19 cellular contexts compared by ENCODE assay signal in genomic region chr17:67639555-67639954, GRCh38.
DNase-seq lines count a peak whose midpoint lies in the region; ATAC-seq and TF ChIP-seq lines count a peak whose summit lies in the region.
"Had no signal": no experiment of that assay in that cellular context is flagged by ENCODE, and none has a peak within 500 bp of the region (broad histone marks: within the 10 kb centered on the region; RNA-seq: fewer than 3 reads in every experiment).

No MANE protein-coding gene starts in this region.

- TF ChIP-seq CTCF in GM23338 (conservative IDR thresholded peaks at IDR 0.05; ENCODE audit: low read depth in 2 of 2) (no peak), glutamatergic neuron (IDR thresholded peaks at IDR 0.05; ENCODE audit: partially characterized antibody, unreplicated experiment) (no peak), progenitor cell of endocrine pancreas (IDR thresholded peaks at IDR 0.05; ENCODE audit: unreplicated experiment) (no peak), osteocyte (IDR thresholded peaks at IDR 0.05) (no peak), foreskin keratinocyte (conservative IDR thresholded peaks at IDR 0.05) (no peak)

- no peaks in the 10 kb centered on the region for H3K27me3 ChIP-seq in GM23338 (ENCODE audit: insufficient read depth)
- no peaks in the 10 kb centered on the region for H3K27me3 ChIP-seq in H7 (ENCODE audit: control insufficient read depth, insufficient read depth, low read length)
- H3K27me3 ChIP-seq in foreskin keratinocyte = no peaks in the 10 kb centered on the region
- H3K27me3 ChIP-seq: BLaER1, spleen had no signal

- H3K4me3 Mint-ChIP-seq in GM23338 (no peak overlapping the region), glutamatergic neuron (ENCODE audit: unreplicated experiment) (peak overlapping the region; percentile 36), progenitor cell of endocrine pancreas (ENCODE audit: low read depth) (no peak overlapping the region), osteocyte (ENCODE audit: unreplicated experiment) (no peak overlapping the region)
- H3K4me3 Mint-ChIP-seq: activated CD4-positive, alpha-beta memory T cell treated with anti-CD3 and anti-CD28 coated beads, Interleukin-2, amount 10 ng/mL, durations not matched to agents 7 days and 5 days; activated T-helper 17 cell treated with anti-CD3 and anti-CD28 coated beads, Interleukin-2, amount 50 U/mL, for 72 hours; memory B cell had no signal

- H3K27ac Mint-ChIP-seq in GM23338 (no peak overlapping the region), glutamatergic neuron (ENCODE audit: unreplicated experiment) (peak overlapping the region; percentile 91), progenitor cell of endocrine pancreas (peak overlapping the region; percentile 63), osteocyte (ENCODE audit: unreplicated experiment) (no peak overlapping the region)
- H3K27ac Mint-ChIP-seq: activated CD4-positive, alpha-beta memory T cell treated with anti-CD3 and anti-CD28 coated beads, Interleukin-2, amount 10 ng/mL, durations not matched to agents 7 days and 5 days; activated T-helper 17 cell treated with anti-CD3 and anti-CD28 coated beads, Interleukin-2, amount 50 U/mL, for 72 hours; memory B cell had no signal

- no peaks in the 10 kb centered on the region for H3K9me2 ChIP-seq in GM23338 (ENCODE audit: insufficient read depth)
- H3K9me2 ChIP-seq: SK-N-SH had no signal

- H3K27me3 Mint-ChIP-seq in GM23338 (ENCODE audit: insufficient read depth, low read depth, poor library complexity) (peaks cover 5% of the 10 kb centered on the region), glutamatergic neuron (ENCODE audit: unreplicated experiment) (peaks cover 2% of the 10 kb centered on the region), progenitor cell of endocrine pancreas (no peaks in the 10 kb centered on the region), osteocyte (ENCODE audit: unreplicated experiment) (no peaks in the 10 kb centered on the region)
- H3K27me3 Mint-ChIP-seq: activated CD4-positive, alpha-beta memory T cell treated with anti-CD3 and anti-CD28 coated beads, Interleukin-2, amount 10 ng/mL, durations not matched to agents 7 days and 5 days; activated T-helper 17 cell treated with anti-CD3 and anti-CD28 coated beads, Interleukin-2, amount 50 U/mL, for 72 hours; memory B cell had no signal

- peaks cover 4% of the 10 kb centered on the region; the same call in 1 of the 2 replicates for H4K20me1 ChIP-seq in GM23338 (replicated peaks; ENCODE audit: insufficient read depth)
- H4K20me1 ChIP-seq: BLaER1 had no signal

- H3K79me2 ChIP-seq in GM23338 (replicated peaks; ENCODE audit: insufficient read depth) = no peaks in the 10 kb centered on the region

- H3K27ac ChIP-seq in GM23338 (ENCODE audit: low read depth) (peak overlapping the region; percentile 42; the same call in 1 of the 2 replicates), foreskin keratinocyte (no peak overlapping the region)
- H3K27ac ChIP-seq: BLaER1, spleen had no signal

- ATAC-seq in GM23338 (no peak), GM18511 (IDR thresholded peaks at IDR 0.05; ENCODE audit: unreplicated experiment) (no peak), foreskin keratinocyte (no peak)
- ATAC-seq: activated T-helper 17 cell treated with anti-CD3 and anti-CD28 coated beads, Interleukin-2, amount 50 U/mL, for 72 hours; stimulated activated naive CD8-positive, alpha-beta T cell treated with anti-CD3 and anti-CD28 coated beads, Interleukin-15, Interleukin-2, amounts not matched to agents 100 U/mL and 50 U/mL, for 24 hours had no signal

- H3K36me3 Mint-ChIP-seq in GM23338 (ENCODE audit: low read depth) (peaks cover 3% of the 10 kb centered on the region; the same call in 2 of the 3 replicates), glutamatergic neuron (ENCODE audit: unreplicated experiment) (no peaks in the 10 kb centered on the region), progenitor cell of endocrine pancreas (ENCODE audit: insufficient read depth) (peaks cover 15% of the 10 kb centered on the region), osteocyte (ENCODE audit: unreplicated experiment) (peaks cover 3% of the 10 kb centered on the region)

- H3K9me3 Mint-ChIP-seq in GM23338 (no peaks in the 10 kb centered on the region), glutamatergic neuron (ENCODE audit: unreplicated experiment) (peaks cover 1% of the 10 kb centered on the region), progenitor cell of endocrine pancreas (ENCODE audit: low read depth) (no peaks in the 10 kb centered on the region), osteocyte (ENCODE audit: unreplicated experiment) (no peaks in the 10 kb centered on the region)
- H3K9me3 Mint-ChIP-seq: activated CD4-positive, alpha-beta memory T cell treated with anti-CD3 and anti-CD28 coated beads, Interleukin-2, amount 10 ng/mL, durations not matched to agents 7 days and 5 days; activated T-helper 17 cell treated with anti-CD3 and anti-CD28 coated beads, Interleukin-2, amount 50 U/mL, for 72 hours; memory B cell had no signal

- DNase-seq in GM23338 (ENCODE audit: low spot score) = no peak
- peak; percentile 55 for DNase-seq in NCI-H69 (lab: John Stamatoyannopoulos, UW)
- DNase-seq in glutamatergic neuron = no peak
- no peak for DNase-seq in progenitor cell of endocrine pancreas (ENCODE audit: low spot score, unreplicated experiment)
- DNase-seq in H7 = no peak
- DNase-seq in osteocyte (ENCODE audit: extremely low spot score, unreplicated experiment) = no peak
- no peak for DNase-seq in foreskin keratinocyte
- DNase-seq: activated CD4-positive, alpha-beta memory T cell treated with anti-CD3 and anti-CD28 coated beads, Interleukin-2, amount 10 ng/mL, durations not matched to agents 7 days and 5 days; anterior cingulate cortex; cortex of kidney; DMS79; nucleus accumbens; SK-N-SH; spleen; stimulated activated naive CD8-positive, alpha-beta T cell treated with anti-CD3 and anti-CD28 coated beads, Interleukin-15, Interleukin-2, amounts not matched to agents 100 U/mL and 50 U/mL, for 24 hours had no signal

- H3K4me1 Mint-ChIP-seq in GM23338 (peaks cover 20% of the 10 kb centered on the region), glutamatergic neuron (ENCODE audit: low read depth, unreplicated experiment) (peaks cover 21% of the 10 kb centered on the region), progenitor cell of endocrine pancreas (ENCODE audit: low read depth) (peaks cover 40% of the 10 kb centered on the region), osteocyte (ENCODE audit: unreplicated experiment) (peaks cover 2% of the 10 kb centered on the region)
- H3K4me1 Mint-ChIP-seq: activated CD4-positive, alpha-beta memory T cell treated with anti-CD3 and anti-CD28 coated beads, Interleukin-2, amount 10 ng/mL, durations not matched to agents 7 days and 5 days; memory B cell had no signal

- H3K4me2 ChIP-seq in GM23338 = no peak overlapping the region
- H3K4me2 ChIP-seq: BLaER1, SK-N-SH had no signal

- H3K36me3 ChIP-seq in GM23338 (ENCODE audit: insufficient read depth) (no peaks in the 10 kb centered on the region), H7 (replicated peaks; ENCODE audit: control insufficient read depth, insufficient read depth, low read length) (no peaks in the 10 kb centered on the region; the same call in 1 of the 2 replicates)

- no peak overlapping the region for H2AFZ ChIP-seq in GM23338

- H3F3A ChIP-seq in GM23338 (replicated peaks; ENCODE audit: low read depth) = no peaks in the 10 kb centered on the region

- peaks cover 13% of the 10 kb centered on the region for H3K4me1 ChIP-seq in GM23338 (ENCODE audit: insufficient read depth)
- H3K4me1 ChIP-seq in foreskin keratinocyte = peaks cover 23% of the 10 kb centered on the region
- H3K4me1 ChIP-seq: BLaER1, spleen had no signal

- H3K4me3 ChIP-seq in GM23338 (no peak overlapping the region), H7 (ENCODE audit: insufficient read depth, low read depth, low read length) (no peak overlapping the region)
- H3K4me3 ChIP-seq: BLaER1, spleen had no signal

TF ChIP-seq in GM23338, 12 proteins besides CTCF, POLR2A, EP300 and RAD21:
- TF ChIP-seq EZH2phosphoT487 (IDR thresholded peaks at IDR 0.05; ENCODE audit: unreplicated experiment) (no peak), JUNB (IDR thresholded peaks at IDR 0.05; ENCODE audit: unreplicated experiment) (no peak), EZH2 (IDR thresholded peaks at IDR 0.05; ENCODE audit: low read depth, unreplicated experiment) (no peak), CREB1 (CRISPR knock-in tag; IDR thresholded peaks at IDR 0.05; ENCODE audit: low read depth) (no peak), ETS1 (IDR thresholded peaks at IDR 0.05) (no peak)

Comparison
In these comparisons a context has a peak if more than half of its experiments do, and no peak if none do; other contexts are left out.
1. H3K27ac Mint-ChIP-seq: peak in glutamatergic neuron (single experiment) and progenitor cell of endocrine pancreas (single experiment); none in GM23338 (single experiment) and osteocyte (single experiment).